Comparison of ENCODE assay signal across 8 cellular contexts in genomic region chr11:47980093-47980906, GRCh38. TPM values are rescaled to one million over a fixed set of nuclear protein-coding genes. Genes with fewer than 3 reads are reported as not detected.
DNase-seq lines count a peak whose midpoint lies in the region; ATAC-seq, FAIRE-seq and TF ChIP-seq lines count a peak whose summit lies in the region.

Gene PTPRJ (plus strand): TSS chr11:47980559. CDS start chr11:47980913, 354 bp downstream.

- H3K36me3 ChIP-seq in SK-N-SH (replicated peaks in 1 of 2; ENCODE audit: control insufficient read depth in 1 of 2, insufficient read depth in 2 of 2, low read length in 1 of 2) (peaks cover 0 to 8% of the 10 kb centered on the region in 2 experiments), heart left ventricle (no peaks in the 10 kb centered on the region), pancreas (no peaks in the 10 kb centered on the region)

- peak within 1 kb of the TSS; percentile 70 to 76 for H3K4me3 ChIP-seq in SK-N-SH (ENCODE audit: low read depth in 2 of 2, low read length in 1 of 2)
- H3K4me3 ChIP-seq in heart left ventricle = peak within 1 kb of the TSS; percentile 65 to 97 (median 85)
- H3K4me3 ChIP-seq in pancreas = peak within 1 kb of the TSS; percentile 70 to 96 (median 88)

- H3K9me3 Mint-ChIP-seq in activated naive CD8-positive, alpha-beta T cell treated with anti-CD3 and anti-CD28 coated beads, Interleukin-2, amount 50 U/mL, for 24 hours = no peaks in the 10 kb centered on the region

- H3K36me3 Mint-ChIP-seq in activated naive CD8-positive, alpha-beta T cell treated with anti-CD3 and anti-CD28 coated beads, Interleukin-2, amount 50 U/mL, for 24 hours (ENCODE audit: low read depth) = peaks cover 9% of the 10 kb centered on the region

- H3K4me1 ChIP-seq in SK-N-SH (ENCODE audit: control insufficient read depth in 1 of 2, insufficient read depth in 2 of 2, low read depth in 1 of 2, low read length in 1 of 2) (peaks cover 11 to 22% of the 10 kb centered on the region in 2 experiments; a peak in 2 of 4 replicates), heart left ventricle (peaks cover 0 to 47% (median 12%) of the 10 kb centered on the region in 12 donors), pancreas (peaks cover 6 to 10% (median 10%) of the 10 kb centered on the region in 3 donors)

- peak in 1 of 2 experiments; percentile 17; a peak in 1 of 4 replicates for TF ChIP-seq EP300 in SK-N-SH (IDR thresholded peaks at IDR 0.05; ENCODE audit: borderline replicate concordance in 1 of 2, low read depth in 1 of 2, low read length in 1 of 2)

- no peak for TF ChIP-seq POLR2A in heart left ventricle (IDR thresholded peaks at IDR 0.05)

- H3F3A ChIP-seq in SK-N-SH (replicated peaks; ENCODE audit: insufficient read depth) = peaks cover 9% of the 10 kb centered on the region

- peak within 1 kb of the TSS; percentile 87 for H3K4me3 Mint-ChIP-seq in activated naive CD8-positive, alpha-beta T cell treated with anti-CD3 and anti-CD28 coated beads, Interleukin-2, amount 50 U/mL, for 24 hours

- DNase-seq in Ammon's horn (ENCODE audit: low spot score) (peak; percentile 82), GM19238 (ENCODE audit: insufficient read length, low spot score) (peak; percentile 60), SK-N-SH (peak; percentile 90), heart left ventricle (peak; percentile 58 to 81 (median 68)), pancreas (peak; percentile 62 to 84 (median 73)), cortex of kidney (lab: John Stamatoyannopoulos, UW) (no peak)
- DNase-seq in activated naive CD8-positive, alpha-beta T cell treated with anti-CD3 and anti-CD28 coated beads, Interleukin-2, amount 50 U/mL, for 24 hours = peak; percentile 56

- no peak for TF ChIP-seq CTCF in SK-N-SH (IDR thresholded peaks at IDR 0.05)
- no peak for TF ChIP-seq CTCF in heart left ventricle (IDR thresholded peaks at IDR 0.05)
- no peak for TF ChIP-seq CTCF in pancreas (IDR thresholded peaks at IDR 0.05)

- peak; percentile 38 for ATAC-seq in HG03439 (IDR thresholded peaks at IDR 0.05; ENCODE audit: unreplicated experiment)
- peak; percentile 55 for ATAC-seq in activated naive CD8-positive, alpha-beta T cell treated with anti-CD3 and anti-CD28 coated beads, Interleukin-2, amount 50 U/mL, for 24 hours
- ATAC-seq in heart left ventricle = peak; percentile 42 to 75 (median 66)
- ATAC-seq in pancreas = peak; percentile 64 to 80 (median 72)

- peaks cover 44% of the 10 kb centered on the region for H3K79me2 ChIP-seq in SK-N-SH (ENCODE audit: insufficient read depth)

- H3K27me3 Mint-ChIP-seq in activated naive CD8-positive, alpha-beta T cell treated with anti-CD3 and anti-CD28 coated beads, Interleukin-2, amount 50 U/mL, for 24 hours = peaks cover 9% of the 10 kb centered on the region

- CTCF ChIA-PET in SK-N-SH (lab: Yijun Ruan, JAX) = interaction anchor here (1.6 kb wide), 1 partner anchor 129 kb away, joined by 5 read pairs; no protein-coding TSS in a partner anchor

- peak within 1 kb of the TSS; percentile 73 for H3K9ac ChIP-seq in SK-N-SH

- peak within 1 kb of the TSS; percentile 87; the same call in 1 of the 2 replicates for H2AFZ ChIP-seq in SK-N-SH (ENCODE audit: low read depth)

- 8% methylated on average over 2 of the region's 110 CpGs for WGBS in SK-N-SH (ENCODE audit: low lambda C conversion rate)
- WGBS in heart left ventricle, 4 donors = 1 to 4% (median 1%) methylated on average over 26 to 110 of the region's 110 CpGs
- 1 to 2% methylated on average over 58 to 110 of the region's 110 CpGs for WGBS in pancreas, 2 donors

- peaks cover 31% of the 10 kb centered on the region for H3K4me1 Mint-ChIP-seq in activated naive CD8-positive, alpha-beta T cell treated with anti-CD3 and anti-CD28 coated beads, Interleukin-2, amount 50 U/mL, for 24 hours

- POLR2A ChIA-PET in SK-N-SH (lab: Yijun Ruan, JAX) = interaction anchor here (0.5 kb wide), 1 partner anchor 9 kb away, joined by 3 read pairs; no protein-coding TSS in a partner anchor

- no peaks in the 10 kb centered on the region for H4K20me1 ChIP-seq in SK-N-SH (ENCODE audit: insufficient read depth)

- no peaks in the 10 kb centered on the region for H3K27me3 ChIP-seq in SK-N-SH (ENCODE audit: insufficient read depth)
- no peaks in the 10 kb centered on the region for H3K27me3 ChIP-seq in heart left ventricle
- no peaks in the 10 kb centered on the region for H3K27me3 ChIP-seq in pancreas

- H3K9me2 ChIP-seq in SK-N-SH = no peaks in the 10 kb centered on the region

- no peak for FAIRE-seq in pancreas (lab: Jason Lieb, UNC)

- no peak for TF ChIP-seq RAD21 in SK-N-SH (IDR thresholded peaks at IDR 0.05; ENCODE audit: low read length)

- H3K27ac ChIP-seq in SK-N-SH (ENCODE audit: low read depth in 2 of 2, low read length in 1 of 2) = peak within 1 kb of the TSS in 1 of 2 experiments; percentile 50; a peak in 2 of 4 replicates
- peak within 1 kb of the TSS in 11 of 12 donors; percentile 3 to 93 (median 57) for H3K27ac ChIP-seq in heart left ventricle
- peak within 1 kb of the TSS; percentile 30 to 78 (median 65) for H3K27ac ChIP-seq in pancreas

- H3K4me2 ChIP-seq in SK-N-SH = peak within 1 kb of the TSS; percentile 83

- H3K9me3 ChIP-seq in SK-N-SH (no peaks in the 10 kb centered on the region), heart left ventricle (no peaks in the 10 kb centered on the region), pancreas (no peaks in the 10 kb centered on the region)

- H3K27ac Mint-ChIP-seq in activated naive CD8-positive, alpha-beta T cell treated with anti-CD3 and anti-CD28 coated beads, Interleukin-2, amount 50 U/mL, for 24 hours = peak within 1 kb of the TSS; percentile 60

- intact Hi-C loops in heart left ventricle (cut with DNase I) (loop anchor here in 5 of 10 donors (5.0 to 10.0 kb wide), 4 partner anchors 85 to 127 kb away; no protein-coding TSS in a partner anchor), pancreas (cut with DNase I) (no loop called here)

TF ChIP-seq in SK-N-SH, 30 proteins besides CTCF, POLR2A, EP300 and RAD21 (continues in another document):
- TF ChIP-seq EZH2phosphoT487 (IDR thresholded peaks at IDR 0.05; ENCODE audit: borderline replicate concordance, low read depth) = no peak
- TF ChIP-seq USF1 (IDR thresholded peaks at IDR 0.05; ENCODE audit: borderline replicate concordance, low read depth) = no peak
- no peak for TF ChIP-seq ZBTB33 (IDR thresholded peaks at IDR 0.05; ENCODE audit: borderline replicate concordance, low read depth)
- no peak for TF ChIP-seq TEAD4 (IDR thresholded peaks at IDR 0.05; ENCODE audit: borderline replicate concordance, insufficient read depth)
- no peak for TF ChIP-seq NRF1 (IDR thresholded peaks at IDR 0.05; ENCODE audit: low read depth, low read length)
- TF ChIP-seq REST (IDR thresholded peaks at IDR 0.05; ENCODE audit: low read depth, low read length) = no peak
- TF ChIP-seq TAF1 (IDR thresholded peaks at IDR 0.05; ENCODE audit: borderline replicate concordance, low read depth, low read length) = 0 out of 2 replicates have a peak, but pooled peaks have one; percentile 36
- no peak for TF ChIP-seq NFIC (IDR thresholded peaks at IDR 0.05; ENCODE audit: borderline replicate concordance)

RNA-seq across cellular contexts. Expression of gene PTPRJ, which starts in this region (rescaled TPM):
- polyA plus RNA-seq in SK-N-SH (2012; rRNA removed) (4.5 and 4.7 TPM in 2 replicates), heart left ventricle (1 to 10 TPM; 1.2 to 1.5 TPM), pancreas (1 to 10 TPM; 3.6 to 8.9 TPM)
- polyA plus RNA-seq in SK-N-SH (2012; cell fraction: cytosol; rRNA removed) = 5.0 and 5.4 TPM in 2 replicates
- 5.6 and 8.6 TPM in 2 replicates for polyA plus RNA-seq in SK-N-SH (2012; cell fraction: nucleus; rRNA removed)
- total RNA-seq in heart left ventricle (10 to 100 TPM in 3 of 9 donors, 1 to 10 TPM in 6; 5.5 to 39.0 (median 6.9) TPM), pancreas (10 to 100 TPM in 5 of 6 donors, 1 to 10 TPM in 1; 9.3 to 32.8 (median 13.9) TPM)
